Comparison of ENCODE assay signal across 1 cellular context in the genomic region with DNA sequence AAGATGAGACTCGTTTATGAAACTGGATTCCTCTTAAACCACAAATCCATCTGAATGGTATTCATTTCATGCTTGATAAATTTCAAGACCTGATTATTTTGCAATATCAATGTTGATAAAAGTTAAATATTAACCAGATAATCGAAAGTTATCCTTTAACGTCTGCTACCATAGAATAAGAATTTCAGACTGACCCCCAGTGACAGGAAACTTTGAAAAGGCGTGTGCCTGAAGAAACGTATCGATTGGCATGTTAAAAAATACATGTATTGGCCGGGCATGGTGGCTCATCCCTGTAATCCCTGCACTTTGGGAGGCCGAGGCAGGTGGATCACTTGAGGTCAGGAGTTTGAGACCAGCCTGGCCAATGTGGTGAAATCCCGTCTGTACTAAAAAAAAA.
TF ChIP-seq lines count a peak whose summit lies in the region.

No MANE protein-coding gene starts in this region.

TF ChIP-seq in HepG2, 621 proteins besides CTCF, POLR2A, EP300 and RAD21 (continued from another document and continues in another):
- TF ChIP-seq, protein P1, sequence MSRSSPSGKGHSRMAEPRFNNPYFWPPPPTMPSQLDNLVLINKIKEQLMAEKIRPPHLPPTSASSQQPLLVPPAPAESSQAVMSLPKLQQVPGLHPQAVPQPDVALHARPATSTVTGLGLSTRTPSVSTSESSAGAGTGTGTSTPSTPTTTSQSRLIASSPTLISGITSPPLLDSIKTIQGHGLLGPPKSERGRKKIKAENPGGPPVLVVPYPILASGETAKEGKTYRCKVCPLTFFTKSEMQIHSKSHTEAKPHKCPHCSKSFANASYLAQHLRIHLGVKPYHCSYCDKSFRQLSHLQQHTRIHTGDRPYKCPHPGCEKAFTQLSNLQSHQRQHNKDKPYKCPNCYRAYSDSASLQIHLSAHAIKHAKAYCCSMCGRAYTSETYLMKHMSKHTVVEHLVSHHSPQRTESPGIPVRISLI (CRISPR knock-in tag; IDR thresholded peaks at IDR 0.05; ENCODE audit: borderline replicate concordance), result peak; percentile 66; the same call in 1 of the 2 replicates
- peak; percentile 68; the same call in 1 of the 2 replicates for TF ChIP-seq RXRB (CRISPR knock-in tag; IDR thresholded peaks at IDR 0.05; ENCODE audit: borderline replicate concordance)
- TF ChIP-seq SIN3A (IDR thresholded peaks at IDR 0.05; ENCODE audit: borderline replicate concordance, low read depth, low read length), result no peak
- no peak for TF ChIP-seq HHEX (CRISPR knock-in tag; IDR thresholded peaks at IDR 0.05)
- TF ChIP-seq XBP1 (CRISPR knock-in tag; IDR thresholded peaks at IDR 0.05), result no peak
- TF ChIP-seq, protein P2, sequence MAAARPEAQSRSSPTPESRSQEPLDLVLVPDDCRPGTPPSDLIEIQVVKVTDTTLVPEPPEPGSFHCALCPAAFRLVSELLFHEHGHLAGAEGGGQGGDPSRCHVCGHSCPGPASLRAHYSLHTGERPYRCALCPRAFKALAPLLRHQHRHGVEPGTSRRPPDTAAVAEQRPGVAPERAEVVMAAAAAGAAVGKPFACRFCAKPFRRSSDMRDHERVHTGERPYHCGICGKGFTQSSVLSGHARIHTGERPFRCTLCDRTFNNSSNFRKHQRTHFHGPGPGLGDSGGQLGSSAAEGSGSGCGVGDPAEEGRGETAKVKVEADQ (CRISPR knock-in tag; IDR thresholded peaks at IDR 0.05; ENCODE audit: borderline replicate concordance), result no peak
- TF ChIP-seq, protein P3, sequence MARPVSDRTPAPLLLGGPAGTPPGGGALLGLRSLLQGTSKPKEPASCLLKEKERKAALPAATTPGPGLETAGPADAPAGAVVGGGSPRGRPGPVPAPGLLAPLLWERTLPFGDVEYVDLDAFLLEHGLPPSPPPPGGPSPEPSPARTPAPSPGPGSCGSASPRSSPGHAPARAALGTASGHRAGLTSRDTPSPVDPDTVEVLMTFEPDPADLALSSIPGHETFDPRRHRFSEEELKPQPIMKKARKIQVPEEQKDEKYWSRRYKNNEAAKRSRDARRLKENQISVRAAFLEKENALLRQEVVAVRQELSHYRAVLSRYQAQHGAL (CRISPR knock-in tag; IDR thresholded peaks at IDR 0.05; ENCODE audit: not compliant biosample characterization), result no peak
- TF ChIP-seq PITX1 (CRISPR knock-in tag; IDR thresholded peaks at IDR 0.05), result peak; percentile 51; the same call in 1 of the 2 replicates
- 0 out of 2 replicates have a peak, but pooled peaks have one; percentile 41 for TF ChIP-seq NFIC (IDR thresholded peaks at IDR 0.05; ENCODE audit: low read length)
- TF ChIP-seq, protein P4, sequence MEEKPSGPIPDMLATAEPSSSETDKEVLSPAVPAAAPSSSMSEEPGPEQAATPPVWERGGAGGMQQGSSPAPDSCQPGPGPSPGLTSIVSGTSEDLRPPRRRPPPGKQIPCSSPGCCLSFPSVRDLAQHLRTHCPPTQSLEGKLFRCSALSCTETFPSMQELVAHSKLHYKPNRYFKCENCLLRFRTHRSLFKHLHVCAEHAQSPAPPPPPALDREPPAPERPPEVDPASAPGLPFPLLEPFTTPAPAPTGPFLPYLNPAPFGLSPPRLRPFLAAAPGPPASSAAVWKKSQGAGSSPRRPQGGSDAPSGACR (CRISPR knock-in tag; IDR thresholded peaks at IDR 0.05), result peak; percentile 24; the same call in 1 of the 2 replicates
- TF ChIP-seq ZNF607 (CRISPR knock-in tag; IDR thresholded peaks at IDR 0.05; ENCODE audit: borderline replicate concordance), result no peak
- TF ChIP-seq, protein P5, sequence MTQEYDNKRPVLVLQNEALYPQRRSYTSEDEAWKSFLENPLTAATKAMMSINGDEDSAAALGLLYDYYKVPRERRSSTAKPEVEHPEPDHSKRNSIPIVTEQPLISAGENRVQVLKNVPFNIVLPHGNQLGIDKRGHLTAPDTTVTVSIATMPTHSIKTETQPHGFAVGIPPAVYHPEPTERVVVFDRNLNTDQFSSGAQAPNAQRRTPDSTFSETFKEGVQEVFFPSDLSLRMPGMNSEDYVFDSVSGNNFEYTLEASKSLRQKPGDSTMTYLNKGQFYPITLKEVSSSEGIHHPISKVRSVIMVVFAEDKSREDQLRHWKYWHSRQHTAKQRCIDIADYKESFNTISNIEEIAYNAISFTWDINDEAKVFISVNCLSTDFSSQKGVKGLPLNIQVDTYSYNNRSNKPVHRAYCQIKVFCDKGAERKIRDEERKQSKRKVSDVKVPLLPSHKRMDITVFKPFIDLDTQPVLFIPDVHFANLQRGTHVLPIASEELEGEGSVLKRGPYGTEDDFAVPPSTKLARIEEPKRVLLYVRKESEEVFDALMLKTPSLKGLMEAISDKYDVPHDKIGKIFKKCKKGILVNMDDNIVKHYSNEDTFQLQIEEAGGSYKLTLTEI (CRISPR knock-in tag; conservative IDR thresholded peaks at IDR 0.05), result no peak
- TF ChIP-seq MTF1 (CRISPR knock-in tag; IDR thresholded peaks at IDR 0.05), result no peak
- TF ChIP-seq, protein P6, sequence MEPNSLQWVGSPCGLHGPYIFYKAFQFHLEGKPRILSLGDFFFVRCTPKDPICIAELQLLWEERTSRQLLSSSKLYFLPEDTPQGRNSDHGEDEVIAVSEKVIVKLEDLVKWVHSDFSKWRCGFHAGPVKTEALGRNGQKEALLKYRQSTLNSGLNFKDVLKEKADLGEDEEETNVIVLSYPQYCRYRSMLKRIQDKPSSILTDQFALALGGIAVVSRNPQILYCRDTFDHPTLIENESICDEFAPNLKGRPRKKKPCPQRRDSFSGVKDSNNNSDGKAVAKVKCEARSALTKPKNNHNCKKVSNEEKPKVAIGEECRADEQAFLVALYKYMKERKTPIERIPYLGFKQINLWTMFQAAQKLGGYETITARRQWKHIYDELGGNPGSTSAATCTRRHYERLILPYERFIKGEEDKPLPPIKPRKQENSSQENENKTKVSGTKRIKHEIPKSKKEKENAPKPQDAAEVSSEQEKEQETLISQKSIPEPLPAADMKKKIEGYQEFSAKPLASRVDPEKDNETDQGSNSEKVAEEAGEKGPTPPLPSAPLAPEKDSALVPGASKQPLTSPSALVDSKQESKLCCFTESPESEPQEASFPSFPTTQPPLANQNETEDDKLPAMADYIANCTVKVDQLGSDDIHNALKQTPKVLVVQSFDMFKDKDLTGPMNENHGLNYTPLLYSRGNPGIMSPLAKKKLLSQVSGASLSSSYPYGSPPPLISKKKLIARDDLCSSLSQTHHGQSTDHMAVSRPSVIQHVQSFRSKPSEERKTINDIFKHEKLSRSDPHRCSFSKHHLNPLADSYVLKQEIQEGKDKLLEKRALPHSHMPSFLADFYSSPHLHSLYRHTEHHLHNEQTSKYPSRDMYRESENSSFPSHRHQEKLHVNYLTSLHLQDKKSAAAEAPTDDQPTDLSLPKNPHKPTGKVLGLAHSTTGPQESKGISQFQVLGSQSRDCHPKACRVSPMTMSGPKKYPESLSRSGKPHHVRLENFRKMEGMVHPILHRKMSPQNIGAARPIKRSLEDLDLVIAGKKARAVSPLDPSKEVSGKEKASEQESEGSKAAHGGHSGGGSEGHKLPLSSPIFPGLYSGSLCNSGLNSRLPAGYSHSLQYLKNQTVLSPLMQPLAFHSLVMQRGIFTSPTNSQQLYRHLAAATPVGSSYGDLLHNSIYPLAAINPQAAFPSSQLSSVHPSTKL (CRISPR knock-in tag; IDR thresholded peaks at IDR 0.05), result peak; percentile 83
- TF ChIP-seq SP4 (CRISPR knock-in tag; IDR thresholded peaks at IDR 0.05), result no peak
- TF ChIP-seq, protein P7, sequence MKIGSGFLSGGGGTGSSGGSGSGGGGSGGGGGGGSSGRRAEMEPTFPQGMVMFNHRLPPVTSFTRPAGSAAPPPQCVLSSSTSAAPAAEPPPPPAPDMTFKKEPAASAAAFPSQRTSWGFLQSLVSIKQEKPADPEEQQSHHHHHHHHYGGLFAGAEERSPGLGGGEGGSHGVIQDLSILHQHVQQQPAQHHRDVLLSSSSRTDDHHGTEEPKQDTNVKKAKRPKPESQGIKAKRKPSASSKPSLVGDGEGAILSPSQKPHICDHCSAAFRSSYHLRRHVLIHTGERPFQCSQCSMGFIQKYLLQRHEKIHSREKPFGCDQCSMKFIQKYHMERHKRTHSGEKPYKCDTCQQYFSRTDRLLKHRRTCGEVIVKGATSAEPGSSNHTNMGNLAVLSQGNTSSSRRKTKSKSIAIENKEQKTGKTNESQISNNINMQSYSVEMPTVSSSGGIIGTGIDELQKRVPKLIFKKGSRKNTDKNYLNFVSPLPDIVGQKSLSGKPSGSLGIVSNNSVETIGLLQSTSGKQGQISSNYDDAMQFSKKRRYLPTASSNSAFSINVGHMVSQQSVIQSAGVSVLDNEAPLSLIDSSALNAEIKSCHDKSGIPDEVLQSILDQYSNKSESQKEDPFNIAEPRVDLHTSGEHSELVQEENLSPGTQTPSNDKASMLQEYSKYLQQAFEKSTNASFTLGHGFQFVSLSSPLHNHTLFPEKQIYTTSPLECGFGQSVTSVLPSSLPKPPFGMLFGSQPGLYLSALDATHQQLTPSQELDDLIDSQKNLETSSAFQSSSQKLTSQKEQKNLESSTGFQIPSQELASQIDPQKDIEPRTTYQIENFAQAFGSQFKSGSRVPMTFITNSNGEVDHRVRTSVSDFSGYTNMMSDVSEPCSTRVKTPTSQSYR (CRISPR knock-in tag; IDR thresholded peaks at IDR 0.05; ENCODE audit: borderline replicate concordance), result no peak
- TF ChIP-seq, protein P8, sequence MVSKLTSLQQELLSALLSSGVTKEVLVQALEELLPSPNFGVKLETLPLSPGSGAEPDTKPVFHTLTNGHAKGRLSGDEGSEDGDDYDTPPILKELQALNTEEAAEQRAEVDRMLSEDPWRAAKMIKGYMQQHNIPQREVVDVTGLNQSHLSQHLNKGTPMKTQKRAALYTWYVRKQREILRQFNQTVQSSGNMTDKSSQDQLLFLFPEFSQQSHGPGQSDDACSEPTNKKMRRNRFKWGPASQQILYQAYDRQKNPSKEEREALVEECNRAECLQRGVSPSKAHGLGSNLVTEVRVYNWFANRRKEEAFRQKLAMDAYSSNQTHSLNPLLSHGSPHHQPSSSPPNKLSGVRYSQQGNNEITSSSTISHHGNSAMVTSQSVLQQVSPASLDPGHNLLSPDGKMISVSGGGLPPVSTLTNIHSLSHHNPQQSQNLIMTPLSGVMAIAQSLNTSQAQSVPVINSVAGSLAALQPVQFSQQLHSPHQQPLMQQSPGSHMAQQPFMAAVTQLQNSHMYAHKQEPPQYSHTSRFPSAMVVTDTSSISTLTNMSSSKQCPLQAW (CRISPR knock-in tag; IDR thresholded peaks at IDR 0.05), result peak; percentile 78; the same call in 1 of the 2 replicates
- no peak for TF ChIP-seq FOXP1 (IDR thresholded peaks at IDR 0.05)
- peak; percentile 50; the same call in 1 of the 2 replicates for TF ChIP-seq FOXP1 (CRISPR knock-in tag; IDR thresholded peaks at IDR 0.05)
- no peak for TF ChIP-seq ZNF30 (CRISPR knock-in tag; IDR thresholded peaks at IDR 0.05)
- TF ChIP-seq ZNF558 (CRISPR knock-in tag; IDR thresholded peaks at IDR 0.05; ENCODE audit: borderline replicate concordance), result 0 out of 2 replicates have a peak, but pooled peaks have one; percentile 46
- TF ChIP-seq RFXAP (CRISPR knock-in tag; IDR thresholded peaks at IDR 0.05; ENCODE audit: borderline replicate concordance), result no peak
- TF ChIP-seq SAP130 (CRISPR knock-in tag; IDR thresholded peaks at IDR 0.05; ENCODE audit: low read depth), result peak; percentile 60
- no peak for TF ChIP-seq ZNF17 (CRISPR knock-in tag; IDR thresholded peaks at IDR 0.05)
- TF ChIP-seq ZMYM2 (CRISPR knock-in tag; IDR thresholded peaks at IDR 0.05), result peak; percentile 92
- no peak for TF ChIP-seq ZNF879 (CRISPR knock-in tag; IDR thresholded peaks at IDR 0.05)
- TF ChIP-seq, protein P9, sequence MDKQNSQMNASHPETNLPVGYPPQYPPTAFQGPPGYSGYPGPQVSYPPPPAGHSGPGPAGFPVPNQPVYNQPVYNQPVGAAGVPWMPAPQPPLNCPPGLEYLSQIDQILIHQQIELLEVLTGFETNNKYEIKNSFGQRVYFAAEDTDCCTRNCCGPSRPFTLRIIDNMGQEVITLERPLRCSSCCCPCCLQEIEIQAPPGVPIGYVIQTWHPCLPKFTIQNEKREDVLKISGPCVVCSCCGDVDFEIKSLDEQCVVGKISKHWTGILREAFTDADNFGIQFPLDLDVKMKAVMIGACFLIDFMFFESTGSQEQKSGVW (CRISPR knock-in tag; IDR thresholded peaks at IDR 0.05; ENCODE audit: borderline replicate concordance), result no peak
- no peak for TF ChIP-seq ZNF547 (CRISPR knock-in tag; IDR thresholded peaks at IDR 0.05)
- peak; percentile 68 for TF ChIP-seq NR2F6 (IDR thresholded peaks at IDR 0.05)
- TF ChIP-seq NR2F6 (CRISPR knock-in tag; IDR thresholded peaks at IDR 0.05), result peak; percentile 49; the same call in 1 of the 2 replicates
- no peak for TF ChIP-seq FOXK2 (IDR thresholded peaks at IDR 0.05)
- TF ChIP-seq RARA (CRISPR knock-in tag; IDR thresholded peaks at IDR 0.05), result peak; percentile 55
- TF ChIP-seq SALL2 (CRISPR knock-in tag; IDR thresholded peaks at IDR 0.05), result no peak
- peak; percentile 93 for TF ChIP-seq SALL1 (CRISPR knock-in tag; IDR thresholded peaks at IDR 0.05)
- TF ChIP-seq, protein P10, sequence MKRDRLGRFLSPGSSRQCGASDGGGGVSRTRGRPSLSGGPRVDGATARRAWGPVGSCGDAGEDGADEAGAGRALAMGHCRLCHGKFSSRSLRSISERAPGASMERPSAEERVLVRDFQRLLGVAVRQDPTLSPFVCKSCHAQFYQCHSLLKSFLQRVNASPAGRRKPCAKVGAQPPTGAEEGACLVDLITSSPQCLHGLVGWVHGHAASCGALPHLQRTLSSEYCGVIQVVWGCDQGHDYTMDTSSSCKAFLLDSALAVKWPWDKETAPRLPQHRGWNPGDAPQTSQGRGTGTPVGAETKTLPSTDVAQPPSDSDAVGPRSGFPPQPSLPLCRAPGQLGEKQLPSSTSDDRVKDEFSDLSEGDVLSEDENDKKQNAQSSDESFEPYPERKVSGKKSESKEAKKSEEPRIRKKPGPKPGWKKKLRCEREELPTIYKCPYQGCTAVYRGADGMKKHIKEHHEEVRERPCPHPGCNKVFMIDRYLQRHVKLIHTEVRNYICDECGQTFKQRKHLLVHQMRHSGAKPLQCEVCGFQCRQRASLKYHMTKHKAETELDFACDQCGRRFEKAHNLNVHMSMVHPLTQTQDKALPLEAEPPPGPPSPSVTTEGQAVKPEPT (CRISPR knock-in tag; IDR thresholded peaks at IDR 0.05; ENCODE audit: low read depth), result no peak
- no peak for TF ChIP-seq NFYB (CRISPR knock-in tag; IDR thresholded peaks at IDR 0.05)
- TF ChIP-seq SIX1 (CRISPR knock-in tag; IDR thresholded peaks at IDR 0.05; ENCODE audit: borderline replicate concordance), result peak; percentile 61; the same call in 1 of the 2 replicates
- TF ChIP-seq, protein P11, sequence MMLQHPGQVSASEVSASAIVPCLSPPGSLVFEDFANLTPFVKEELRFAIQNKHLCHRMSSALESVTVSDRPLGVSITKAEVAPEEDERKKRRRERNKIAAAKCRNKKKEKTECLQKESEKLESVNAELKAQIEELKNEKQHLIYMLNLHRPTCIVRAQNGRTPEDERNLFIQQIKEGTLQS (CRISPR knock-in tag; IDR thresholded peaks at IDR 0.05), result no peak
- TF ChIP-seq SNAI1 (CRISPR knock-in tag; IDR thresholded peaks at IDR 0.05; ENCODE audit: borderline replicate concordance), result no peak
- peak; percentile 62; the same call in 1 of the 2 replicates for TF ChIP-seq SOX5 (CRISPR knock-in tag; IDR thresholded peaks at IDR 0.05; ENCODE audit: borderline replicate concordance)
- TF ChIP-seq, protein P12, sequence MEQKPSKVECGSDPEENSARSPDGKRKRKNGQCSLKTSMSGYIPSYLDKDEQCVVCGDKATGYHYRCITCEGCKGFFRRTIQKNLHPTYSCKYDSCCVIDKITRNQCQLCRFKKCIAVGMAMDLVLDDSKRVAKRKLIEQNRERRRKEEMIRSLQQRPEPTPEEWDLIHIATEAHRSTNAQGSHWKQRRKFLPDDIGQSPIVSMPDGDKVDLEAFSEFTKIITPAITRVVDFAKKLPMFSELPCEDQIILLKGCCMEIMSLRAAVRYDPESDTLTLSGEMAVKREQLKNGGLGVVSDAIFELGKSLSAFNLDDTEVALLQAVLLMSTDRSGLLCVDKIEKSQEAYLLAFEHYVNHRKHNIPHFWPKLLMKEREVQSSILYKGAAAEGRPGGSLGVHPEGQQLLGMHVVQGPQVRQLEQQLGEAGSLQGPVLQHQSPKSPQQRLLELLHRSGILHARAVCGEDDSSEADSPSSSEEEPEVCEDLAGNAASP (CRISPR knock-in tag; IDR thresholded peaks at IDR 0.05; ENCODE audit: borderline replicate concordance), result peak; percentile 56; the same call in 1 of the 2 replicates
- no peak for TF ChIP-seq ZNF724P (CRISPR knock-in tag; IDR thresholded peaks at IDR 0.05; ENCODE audit: borderline replicate concordance)
- TF ChIP-seq NR2C2 (CRISPR knock-in tag; IDR thresholded peaks at IDR 0.05; ENCODE audit: borderline replicate concordance), result no peak
